10 cellular contexts compared by ENCODE assay signal in genomic region chr4:78293841-78294301, GRCh38.
DNase-seq lines count a peak whose midpoint lies in the region; ATAC-seq and TF ChIP-seq lines count a peak whose summit lies in the region.
"Had no signal": no experiment of that assay in that cellular context is flagged by ENCODE, and none has a peak within 500 bp of the region (broad histone marks: within the 10 kb centered on the region; RNA-seq: fewer than 3 reads in every experiment).

No MANE protein-coding gene starts in this region.

- H3K4me3 ChIP-seq in fibroblast of pulmonary artery (replicated peaks; ENCODE audit: low read depth, low read length) (no peak overlapping the region), retinal pigment epithelial cell (ENCODE audit: low read length) (no peak overlapping the region)

- DNase-seq in DMS 273 (lab: John Stamatoyannopoulos, UW; ENCODE audit: unreplicated experiment) (peak; percentile 10), DMS 273 treated with DMSO at 0.1 percent for 48 hours (lab: John Stamatoyannopoulos, UW) (no peak), RKO (ENCODE audit: low spot score) (peak; percentile 32), fibroblast of pulmonary artery (ENCODE audit: low read depth) (peak; percentile 74), retinal pigment epithelial cell (ENCODE audit: low read depth) (peak; percentile 56)
- no peak for DNase-seq in activated CD4-positive, CD25-positive, alpha-beta regulatory T cell treated with anti-CD3 and anti-CD28 coated beads, Interleukin-2, amount 50 U/mL, for 72 hours
- DNase-seq: activated CD8-positive, alpha-beta memory T cell treated with anti-CD3 and anti-CD28 coated beads for 24 hours; cerebellar nuclear complex had no signal

- TF ChIP-seq CTCF in fibroblast of pulmonary artery (IDR thresholded peaks at IDR 0.05; ENCODE audit: low read length, missing control alignments) (peak; percentile 6), retinal pigment epithelial cell (conservative IDR thresholded peaks at IDR 0.05; ENCODE audit: low read depth, low read length) (peak; percentile 35)

- ATAC-seq in HG03442 (IDR thresholded peaks at IDR 0.05; ENCODE audit: unreplicated experiment) (no peak), HG02973 (IDR thresholded peaks at IDR 0.05; ENCODE audit: unreplicated experiment) (no peak)

Comparison
In these comparisons a context has a peak if more than half of its experiments do, and no peak if none do; other contexts are left out.
1. DNase-seq: peak in DMS 273 (single experiment), RKO (single experiment), fibroblast of pulmonary artery (single experiment) and retinal pigment epithelial cell (single experiment); none in DMS 273 treated with DMSO at 0.1 percent for 48 hours (single experiment) and activated CD4-positive, CD25-positive, alpha-beta regulatory T cell treated with anti-CD3 and anti-CD28 coated beads, Interleukin-2, amount 50 U/mL, for 72 hours (single experiment).